ENCODE assay signal across 34 cellular contexts in genomic region chr17:1104222-1104621, GRCh38.
A peak's percentile ranks its signal among the peaks of the same experiment; 100 is the strongest.
DNase-seq lines count a peak whose midpoint lies in the region; ATAC-seq and TF ChIP-seq lines count a peak whose summit lies in the region.
"Had no signal": no experiment of that assay in that cellular context is flagged by ENCODE, and none has a peak within 500 bp of the region (broad histone marks: within the 10 kb centered on the region; RNA-seq: fewer than 3 reads in every experiment).

No MANE protein-coding gene starts in this region.

- H3K27me3 Mint-ChIP-seq in natural killer cell treated with Interleukin-12 subunit alpha and Interleukin-12 subunit beta and Interleukin-15 and Interleukin-18, amount 100 ng/mL, for 72 hours: no peaks in the 10 kb centered on the region
- H3K27me3 Mint-ChIP-seq in natural killer cell (ENCODE audit: low read depth in 2 of 2): no peaks in the 10 kb centered on the region
- H3K27me3 Mint-ChIP-seq: activated CD4-positive, alpha-beta memory T cell treated with anti-CD3 and anti-CD28 coated beads, Interleukin-2, amount 10 ng/mL, durations not matched to agents 7 days and 5 days; activated naive CD8-positive, alpha-beta T cell treated with anti-CD3 and anti-CD28 coated beads, Interleukin-2, amount 10 ng/mL, durations not matched to agents 7 days and 5 days; B cell; memory B cell had no signal

- peak overlapping the region; percentile 98 for H3K27ac ChIP-seq in left ventricle myocardium inferior (replicated peaks)
- peak overlapping the region; percentile 13 for H3K27ac ChIP-seq in psoas muscle
- H3K27ac ChIP-seq: A549, GM23248, HL-60, SK-N-MC, uterus had no signal

- no peak overlapping the region for H3K4me3 Mint-ChIP-seq in natural killer cell treated with Interleukin-12 subunit alpha and Interleukin-12 subunit beta and Interleukin-15 and Interleukin-18, amount 100 ng/mL, for 72 hours
- H3K4me3 Mint-ChIP-seq in natural killer cell: no peak overlapping the region
- H3K4me3 Mint-ChIP-seq: activated CD4-positive, alpha-beta memory T cell treated with anti-CD3 and anti-CD28 coated beads, Interleukin-2, amount 10 ng/mL, durations not matched to agents 7 days and 5 days; activated naive CD8-positive, alpha-beta T cell treated with anti-CD3 and anti-CD28 coated beads, Interleukin-2, amount 10 ng/mL, durations not matched to agents 7 days and 5 days; B cell; CD8-positive, alpha-beta T cell; HFFc6; memory B cell had no signal

- intact Hi-C loops in natural killer cell (cut with micrococcal nuclease) (no loop called here), left ventricle myocardium inferior (cut with micrococcal nuclease) (no loop called here), psoas muscle (cut with DNase I) (no loop called here)

- peaks cover 97% of the 10 kb centered on the region for H3K4me1 ChIP-seq in left ventricle myocardium inferior
- peaks cover 50% of the 10 kb centered on the region for H3K4me1 ChIP-seq in psoas muscle

- in situ Hi-C loops in ACHN (cut with HindIII; ENCODE audit: low pct_ligation_motif_present, low pct_unique_long_range_greater_than_20kb, low sequenced_read_pairs): no loop called here

- ATAC-seq in natural killer cell treated with Interleukin-12 subunit alpha and Interleukin-12 subunit beta and Interleukin-15 and Interleukin-18, amount 100 ng/mL, for 72 hours: no peak
- no peak for ATAC-seq in natural killer cell
- peak; percentile 25 to 61 (median 44) for ATAC-seq in psoas muscle
- ATAC-seq in HG03565 (IDR thresholded peaks at IDR 0.05; ENCODE audit: unreplicated experiment): no peak
- ATAC-seq in GM19452 (IDR thresholded peaks at IDR 0.05; ENCODE audit: unreplicated experiment): no peak
- no peak for ATAC-seq in GM18519 (IDR thresholded peaks at IDR 0.05; ENCODE audit: low FRiP score, unreplicated experiment)
- ATAC-seq: A549; CD8-positive, alpha-beta T cell; GM12878 had no signal

- H3K4me3 ChIP-seq in left ventricle myocardium inferior (peak overlapping the region; percentile 55), psoas muscle (no peak overlapping the region)
- H3K4me3 ChIP-seq: A549, GM12878, GM23248, SK-N-MC, spleen, uterus had no signal

- H3K27me3 ChIP-seq in left ventricle myocardium inferior (ENCODE audit: low read depth): no peaks in the 10 kb centered on the region
- peaks cover 0 to 1% (median 0%) of the 10 kb centered on the region in 3 donors for H3K27me3 ChIP-seq in psoas muscle (ENCODE audit: insufficient read depth in 3 of 3, low read length in 2 of 3)
- H3K27me3 ChIP-seq: spleen, uterus had no signal

- H3K27ac Mint-ChIP-seq in natural killer cell treated with Interleukin-12 subunit alpha and Interleukin-12 subunit beta and Interleukin-15 and Interleukin-18, amount 100 ng/mL, for 72 hours: no peak overlapping the region
- H3K27ac Mint-ChIP-seq in natural killer cell: no peak overlapping the region
- H3K27ac Mint-ChIP-seq: activated CD4-positive, alpha-beta memory T cell treated with anti-CD3 and anti-CD28 coated beads, Interleukin-2, amount 10 ng/mL, durations not matched to agents 7 days and 5 days; activated naive CD8-positive, alpha-beta T cell treated with anti-CD3 and anti-CD28 coated beads, Interleukin-2, amount 10 ng/mL, durations not matched to agents 7 days and 5 days; activated T-helper 2 cell treated with anti-CD3 and anti-CD28 coated beads, Interferon-gamma antibody, Interleukin-2, Interleukin-4, amounts not matched to agents 10 μg/mL and 5 μg/mL and 100 μg/mL, durations not matched to agents 14 hours and 24 hours and 36 hours; B cell; CD8-positive, alpha-beta T cell; HFFc6; memory B cell had no signal

- H3K36me3 Mint-ChIP-seq in natural killer cell treated with Interleukin-12 subunit alpha and Interleukin-12 subunit beta and Interleukin-15 and Interleukin-18, amount 100 ng/mL, for 72 hours: no peaks in the 10 kb centered on the region
- H3K36me3 Mint-ChIP-seq in natural killer cell: no peaks in the 10 kb centered on the region

- peak; percentile 29 for DNase-seq in natural killer cell treated with Interleukin-12 subunit alpha and Interleukin-12 subunit beta and Interleukin-15 and Interleukin-18, amount 100 ng/mL, for 72 hours (ENCODE audit: low spot score)
- DNase-seq in natural killer cell: no peak
- peak; percentile 65 for DNase-seq in left ventricle myocardium inferior
- no peak for DNase-seq in psoas muscle
- DNase-seq in ACHN: no peak
- DNase-seq: activated CD4-positive, alpha-beta memory T cell treated with anti-CD3 and anti-CD28 coated beads, Interleukin-2, amount 10 ng/mL, durations not matched to agents 7 days and 5 days; activated CD4-positive, CD25-positive, alpha-beta regulatory T cell treated with anti-CD3 and anti-CD28 coated beads, Interleukin-2, amount 50 U/mL, for 72 hours; activated naive CD8-positive, alpha-beta T cell treated with anti-CD3 and anti-CD28 coated beads, Interleukin-2, amount 10 ng/mL, durations not matched to agents 7 days and 5 days; CD8-positive, alpha-beta T cell; cerebellar nuclear complex; DMS 273 treated with DMSO at 0.1 percent for 48 hours; EL; GM23248; HFFc6; Kasumi-1; kidney; NCI-H1436; NCI-H446; NCI-H774; nucleus accumbens; RPMI8226; spleen; T-helper 2 cell; uterus had no signal

- H3K9me3 Mint-ChIP-seq in natural killer cell treated with Interleukin-12 subunit alpha and Interleukin-12 subunit beta and Interleukin-15 and Interleukin-18, amount 100 ng/mL, for 72 hours: no peaks in the 10 kb centered on the region
- no peaks in the 10 kb centered on the region for H3K9me3 Mint-ChIP-seq in natural killer cell
- H3K9me3 Mint-ChIP-seq: activated CD4-positive, alpha-beta memory T cell treated with anti-CD3 and anti-CD28 coated beads, Interleukin-2, amount 10 ng/mL, durations not matched to agents 7 days and 5 days; activated naive CD8-positive, alpha-beta T cell treated with anti-CD3 and anti-CD28 coated beads, Interleukin-2, amount 10 ng/mL, durations not matched to agents 7 days and 5 days; activated T-helper 2 cell treated with anti-CD3 and anti-CD28 coated beads, Interferon-gamma antibody, Interleukin-2, Interleukin-4, amounts not matched to agents 10 μg/mL and 5 μg/mL and 100 μg/mL, durations not matched to agents 14 hours and 24 hours and 36 hours; CD8-positive, alpha-beta T cell; HFFc6; memory B cell had no signal

- peaks cover 12 to 16% of the 10 kb centered on the region in 2 donors for H3K4me1 Mint-ChIP-seq in natural killer cell treated with Interleukin-12 subunit alpha and Interleukin-12 subunit beta and Interleukin-15 and Interleukin-18, amount 100 ng/mL, for 72 hours (ENCODE audit: low read depth in 2 of 2)
- peaks cover 21 to 38% of the 10 kb centered on the region in 2 donors for H3K4me1 Mint-ChIP-seq in natural killer cell

- H3K36me3 ChIP-seq in left ventricle myocardium inferior (peaks cover 12% of the 10 kb centered on the region), psoas muscle (ENCODE audit: insufficient read depth in 1 of 2, low read depth in 1 of 2) (peaks cover 0 to 4% of the 10 kb centered on the region in 2 donors)
- H3K36me3 ChIP-seq: uterus had no signal

- 37 to 49% (median 46%) methylated on average over 8 of the region's 8 CpGs for WGBS in psoas muscle, 3 donors

- TF ChIP-seq CTCF in natural killer cell (IDR thresholded peaks at IDR 0.05) (no peak), left ventricle myocardium inferior (IDR thresholded peaks at IDR 0.05; ENCODE audit: borderline replicate concordance) (no peak), psoas muscle (IDR thresholded peaks at IDR 0.05) (no peak)

- H3K9me3 ChIP-seq in left ventricle myocardium inferior (replicated peaks): no peaks in the 10 kb centered on the region
- no peaks in the 10 kb centered on the region for H3K9me3 ChIP-seq in psoas muscle
- H3K9me3 ChIP-seq: A549, spleen, uterus had no signal

Comparison
In these comparisons a context has a peak if more than half of its experiments do, and no peak if none do; other contexts are left out.
1. DNase-seq: peak in natural killer cell treated with Interleukin-12 subunit alpha and Interleukin-12 subunit beta and Interleukin-15 and Interleukin-18, amount 100 ng/mL, for 72 hours (single experiment) and left ventricle myocardium inferior (single experiment); none in natural killer cell (single experiment), psoas muscle (0 of 2) and ACHN (single experiment).
2. ATAC-seq: peak in psoas muscle (4 of 4); none in natural killer cell treated with Interleukin-12 subunit alpha and Interleukin-12 subunit beta and Interleukin-15 and Interleukin-18, amount 100 ng/mL, for 72 hours (0 of 2), natural killer cell (0 of 3), HG03565 (single experiment), GM19452 (single experiment) and GM18519 (single experiment).